ENCODE assay signal across 1 cellular context in genomic region chrX:45667666-45668065, GRCh38.
TF ChIP-seq lines count a peak whose summit lies in the region.

No MANE protein-coding gene starts in this region.

TF ChIP-seq in endothelial cell of umbilical vein, 7 proteins besides CTCF, POLR2A, EP300 and RAD21:
- TF ChIP-seq FOS (IDR thresholded peaks at IDR 0.05; ENCODE audit: borderline replicate concordance, insufficient read depth, low read length) (no peak), GATA2 (IDR thresholded peaks at IDR 0.05; ENCODE audit: insufficient read depth, insufficient read length, low read depth, low read length) (no peak), MAX (IDR thresholded peaks at IDR 0.05; ENCODE audit: insufficient read depth, insufficient read length) (no peak), EZH2 (IDR thresholded peaks at IDR 0.05; ENCODE audit: borderline replicate concordance, low read depth, low read length, severe bottlenecking) (no peak), POLR2AphosphoS5 (IDR thresholded peaks at IDR 0.05; ENCODE audit: insufficient read depth, low read depth, low read length) (no peak), MYC (IDR thresholded peaks at IDR 0.05; ENCODE audit: low read depth, low read length) (no peak), JUN (IDR thresholded peaks at IDR 0.05; ENCODE audit: borderline replicate concordance, insufficient read depth, insufficient read length, low read depth) (no peak)
